ENCODE assay signal across 38 cellular contexts in the genomic region with DNA sequence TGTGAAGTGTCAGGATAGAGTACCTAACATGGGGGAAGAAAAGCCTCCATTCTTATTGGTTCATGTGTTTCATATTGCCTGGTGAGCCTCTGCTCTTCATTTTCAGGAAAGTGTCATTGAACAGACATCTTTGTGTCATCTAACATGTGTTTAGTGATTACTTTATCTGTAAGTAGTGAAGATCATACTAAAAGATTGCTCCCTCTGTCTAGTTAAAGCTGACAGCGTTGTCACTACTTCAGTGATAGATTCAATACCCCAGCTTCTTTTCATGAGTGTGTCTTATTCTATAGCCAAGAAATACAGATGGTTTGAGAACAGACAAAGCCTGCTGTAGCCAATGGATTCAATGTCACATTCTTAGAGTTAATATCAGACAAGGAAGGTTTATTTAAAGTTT.
"Had no signal": no experiment of that assay in that cellular context is flagged by ENCODE, and none has a peak within 500 bp of the region (broad histone marks: within the 10 kb centered on the region; RNA-seq: fewer than 3 reads in every experiment).

No MANE protein-coding gene starts in this region.

- DNase-seq: activated effector memory CD4-positive, alpha-beta T cell treated with anti-CD3 and anti-CD28 coated beads, Interleukin-2, amount 50 U/mL, for 16 hours; activated effector memory CD4-positive, alpha-beta T cell treated with Interleukin-2 at 50 U/mL for 16 hours; activated gamma-delta T cell; activated gamma-delta T cell treated with Interleukin-2 at 50 U/mL for 16 hours; activated naive CD4-positive, alpha-beta T cell; activated naive CD4-positive, alpha-beta T cell treated with anti-CD3 and anti-CD28 coated beads for 36 hours; activated naive CD4-positive, alpha-beta T cell treated with anti-CD3 and anti-CD28 coated beads, Interleukin-2, amount 10 ng/mL, durations not matched to agents 7 days and 5 days; activated naive CD4-positive, alpha-beta T cell treated with anti-CD3 and anti-CD28 coated beads, Interleukin-2, amount 50 U/mL, for 16 hours; activated naive CD4-positive, alpha-beta T cell treated with Interleukin-2 at 50 U/mL for 16 hours; activated naive CD8-positive, alpha-beta T cell treated with anti-CD3 and anti-CD28 coated beads for 36 hours; activated naive CD8-positive, alpha-beta T cell treated with anti-CD3 and anti-CD28 coated beads, Interleukin-2, amount 10 ng/mL, durations not matched to agents 7 days and 5 days; activated naive CD8-positive, alpha-beta T cell treated with anti-CD3 and anti-CD28 coated beads, Interleukin-2, amount 50 U/mL, for 24 hours; activated T-cell treated with anti-CD3 and anti-CD28 coated beads, Interleukin-2, amount 50 U/mL, for 1 hour; activated T-cell treated with anti-CD3 and anti-CD28 coated beads, Interleukin-2, amount 50 U/mL, for 24 hours; activated T-cell treated with anti-CD3 and anti-CD28 coated beads, Interleukin-2, amount 50 U/mL, for 4 hours; activated T-cell treated with anti-CD3 and anti-CD28 coated beads, Interleukin-2, amount 50 U/mL, for 48 hours; activated T-cell treated with anti-CD3 and anti-CD28 coated beads, Interleukin-2, amount 50 U/mL, for 72 hours; adrenal gland; amniotic stem cell; amygdala; anterior cingulate cortex; aorta; body of pancreas; brain microvascular endothelial cell; caudate nucleus; central memory CD4-positive, alpha-beta T cell; cerebellar nuclear complex had no signal

- H3K4me3 Mint-ChIP-seq: activated naive CD4-positive, alpha-beta T cell treated with anti-CD3 and anti-CD28 coated beads for 36 hours; activated naive CD4-positive, alpha-beta T cell treated with anti-CD3 and anti-CD28 coated beads, Interleukin-2, amount 10 ng/mL, durations not matched to agents 7 days and 5 days; activated naive CD4-positive, alpha-beta T cell treated with anti-CD3 and anti-CD28 coated beads, Interleukin-2, amount 50 U/mL, for 24 hours; activated naive CD8-positive, alpha-beta T cell; activated naive CD8-positive, alpha-beta T cell treated with anti-CD3 and anti-CD28 coated beads for 36 hours; activated naive CD8-positive, alpha-beta T cell treated with anti-CD3 and anti-CD28 coated beads, Interleukin-2, amount 10 ng/mL, durations not matched to agents 7 days and 5 days; activated naive CD8-positive, alpha-beta T cell treated with anti-CD3 and anti-CD28 coated beads, Interleukin-2, amount 50 U/mL, for 24 hours; activated T-cell treated with anti-CD3 and anti-CD28 coated beads, Interleukin-2, amount 50 U/mL, for 24 hours; activated T-cell treated with anti-CD3 and anti-CD28 coated beads, Interleukin-2, amount 50 U/mL, for 4 hours; activated T-cell treated with anti-CD3 and anti-CD28 coated beads, Interleukin-2, amount 50 U/mL, for 72 hours; activated T-helper 1 cell treated with anti-CD3 and anti-CD28 coated beads, Interleukin-12 subunit alpha, Interleukin-12 subunit beta, Interleukin-2, Interleukin-4 antibody, amounts not matched to agents 30 ng/mL and 10 ng/mL and 1 ng/mL, durations not matched to agents 14 hours and 24 hours and 36 hours; activated T-helper 17 cell treated with anti-CD3 and anti-CD28 coated beads, Interleukin-2, amount 50 U/mL, for 72 hours; brain; central memory CD8-positive, alpha-beta T cell had no signal

- H3K27me3 ChIP-seq: adrenal gland, ascending aorta, body of pancreas, brain microvascular endothelial cell, breast epithelium, cardiac muscle cell had no signal

- H3K27ac ChIP-seq: adrenal gland, ascending aorta, body of pancreas, brain microvascular endothelial cell, breast epithelium, cardiac muscle cell had no signal

- H3K4me1 Mint-ChIP-seq: activated naive CD4-positive, alpha-beta T cell treated with anti-CD3 and anti-CD28 coated beads, Interleukin-2, amount 10 ng/mL, durations not matched to agents 7 days and 5 days; activated naive CD4-positive, alpha-beta T cell treated with anti-CD3 and anti-CD28 coated beads, Interleukin-2, amount 50 U/mL, for 24 hours; activated naive CD8-positive, alpha-beta T cell treated with anti-CD3 and anti-CD28 coated beads for 36 hours; activated naive CD8-positive, alpha-beta T cell treated with anti-CD3 and anti-CD28 coated beads, Interleukin-2, amount 10 ng/mL, durations not matched to agents 7 days and 5 days; activated naive CD8-positive, alpha-beta T cell treated with anti-CD3 and anti-CD28 coated beads, Interleukin-2, amount 50 U/mL, for 24 hours; activated T-helper 17 cell treated with anti-CD3 and anti-CD28 coated beads, Interleukin-2, amount 50 U/mL, for 72 hours; brain; central memory CD8-positive, alpha-beta T cell had no signal

- H3K9me3 ChIP-seq: adrenal gland, ascending aorta, body of pancreas, breast epithelium had no signal

- H3K27ac Mint-ChIP-seq: activated naive CD4-positive, alpha-beta T cell treated with anti-CD3 and anti-CD28 coated beads for 36 hours; activated naive CD4-positive, alpha-beta T cell treated with anti-CD3 and anti-CD28 coated beads, Interleukin-2, amount 10 ng/mL, durations not matched to agents 7 days and 5 days; activated naive CD4-positive, alpha-beta T cell treated with anti-CD3 and anti-CD28 coated beads, Interleukin-2, amount 50 U/mL, for 24 hours; activated naive CD4-positive, alpha-beta T cell treated with anti-CD3 and anti-CD28 coated beads, Interleukin-2, amount 50 U/mL, for 72 hours; activated naive CD8-positive, alpha-beta T cell; activated naive CD8-positive, alpha-beta T cell treated with anti-CD3 and anti-CD28 coated beads for 36 hours; activated naive CD8-positive, alpha-beta T cell treated with anti-CD3 and anti-CD28 coated beads, Interleukin-2, amount 10 ng/mL, durations not matched to agents 7 days and 5 days; activated naive CD8-positive, alpha-beta T cell treated with anti-CD3 and anti-CD28 coated beads, Interleukin-2, amount 50 U/mL, for 24 hours; activated T-cell treated with anti-CD3 and anti-CD28 coated beads, Interleukin-2, amount 50 U/mL, for 24 hours; activated T-cell treated with anti-CD3 and anti-CD28 coated beads, Interleukin-2, amount 50 U/mL, for 72 hours; activated T-helper 1 cell treated with anti-CD3 and anti-CD28 coated beads, Interleukin-12 subunit alpha, Interleukin-12 subunit beta, Interleukin-2, Interleukin-4 antibody, amounts not matched to agents 30 ng/mL and 10 ng/mL and 1 ng/mL, durations not matched to agents 14 hours and 24 hours and 36 hours; activated T-helper 17 cell treated with anti-CD3 and anti-CD28 coated beads, Interleukin-2, amount 50 U/mL, for 72 hours; activated T-helper 2 cell treated with anti-CD3 and anti-CD28 coated beads, Interferon-gamma antibody, Interleukin-2, Interleukin-4, amounts not matched to agents 10 μg/mL and 5 μg/mL and 100 μg/mL, durations not matched to agents 14 hours and 24 hours and 36 hours; brain had no signal

- H3K36me3 Mint-ChIP-seq: activated naive CD4-positive, alpha-beta T cell treated with anti-CD3 and anti-CD28 coated beads, Interleukin-2, amount 10 ng/mL, durations not matched to agents 7 days and 5 days; activated naive CD4-positive, alpha-beta T cell treated with anti-CD3 and anti-CD28 coated beads, Interleukin-2, amount 50 U/mL, for 24 hours; activated naive CD4-positive, alpha-beta T cell treated with anti-CD3 and anti-CD28 coated beads, Interleukin-2, amount 50 U/mL, for 72 hours; activated naive CD8-positive, alpha-beta T cell; activated naive CD8-positive, alpha-beta T cell treated with anti-CD3 and anti-CD28 coated beads for 36 hours; activated naive CD8-positive, alpha-beta T cell treated with anti-CD3 and anti-CD28 coated beads, Interleukin-2, amount 10 ng/mL, durations not matched to agents 7 days and 5 days; brain had no signal

- H3K4me1 ChIP-seq: adrenal gland, ascending aorta, body of pancreas, breast epithelium had no signal

- H3K9me3 Mint-ChIP-seq: activated naive CD4-positive, alpha-beta T cell treated with anti-CD3 and anti-CD28 coated beads for 36 hours; activated naive CD4-positive, alpha-beta T cell treated with anti-CD3 and anti-CD28 coated beads, Interleukin-2, amount 10 ng/mL, durations not matched to agents 7 days and 5 days; activated naive CD4-positive, alpha-beta T cell treated with anti-CD3 and anti-CD28 coated beads, Interleukin-2, amount 50 U/mL, for 24 hours; activated naive CD4-positive, alpha-beta T cell treated with anti-CD3 and anti-CD28 coated beads, Interleukin-2, amount 50 U/mL, for 72 hours; activated naive CD8-positive, alpha-beta T cell treated with anti-CD3 and anti-CD28 coated beads for 36 hours; activated naive CD8-positive, alpha-beta T cell treated with anti-CD3 and anti-CD28 coated beads, Interleukin-2, amount 10 ng/mL, durations not matched to agents 7 days and 5 days; activated naive CD8-positive, alpha-beta T cell treated with anti-CD3 and anti-CD28 coated beads, Interleukin-2, amount 50 U/mL, for 24 hours; activated T-cell treated with anti-CD3 and anti-CD28 coated beads, Interleukin-2, amount 50 U/mL, for 24 hours; activated T-cell treated with anti-CD3 and anti-CD28 coated beads, Interleukin-2, amount 50 U/mL, for 4 hours; activated T-helper 1 cell treated with anti-CD3 and anti-CD28 coated beads, Interleukin-12 subunit alpha, Interleukin-12 subunit beta, Interleukin-2, Interleukin-4 antibody, amounts not matched to agents 30 ng/mL and 10 ng/mL and 1 ng/mL, durations not matched to agents 14 hours and 24 hours and 36 hours; activated T-helper 17 cell treated with anti-CD3 and anti-CD28 coated beads, Interleukin-2, amount 50 U/mL, for 72 hours; activated T-helper 2 cell treated with anti-CD3 and anti-CD28 coated beads, Interferon-gamma antibody, Interleukin-2, Interleukin-4, amounts not matched to agents 10 μg/mL and 5 μg/mL and 100 μg/mL, durations not matched to agents 14 hours and 24 hours and 36 hours; brain had no signal

- H3K27me3 Mint-ChIP-seq: activated naive CD4-positive, alpha-beta T cell treated with anti-CD3 and anti-CD28 coated beads, Interleukin-2, amount 10 ng/mL, durations not matched to agents 7 days and 5 days; activated naive CD8-positive, alpha-beta T cell treated with anti-CD3 and anti-CD28 coated beads, Interleukin-2, amount 10 ng/mL, durations not matched to agents 7 days and 5 days; central memory CD8-positive, alpha-beta T cell had no signal

- H3K36me3 ChIP-seq: adrenal gland, ascending aorta, brain microvascular endothelial cell, breast epithelium, cardiac muscle cell had no signal

- H3K4me3 ChIP-seq: adrenal gland, ascending aorta, body of pancreas, breast epithelium, cardiac muscle cell had no signal
